In the genomic region with DNA sequence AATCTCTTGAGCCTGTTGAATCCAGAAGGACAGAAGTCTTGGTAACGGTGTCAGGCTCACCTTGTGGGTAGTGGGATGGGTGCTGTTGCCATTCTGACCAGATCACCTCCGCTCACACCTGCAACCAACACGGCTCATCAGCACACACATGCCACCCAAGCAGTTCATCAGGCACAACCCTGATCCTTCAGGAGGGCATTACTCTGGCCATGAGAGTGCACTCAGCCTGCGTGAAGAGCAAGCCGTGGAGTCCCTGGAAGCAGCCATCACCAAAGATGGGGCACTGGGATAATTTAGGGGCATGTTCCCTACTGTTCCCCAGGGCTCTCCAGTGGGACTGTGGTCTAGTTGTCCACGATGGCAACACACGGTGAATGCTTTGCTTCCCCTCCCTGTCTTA, we compare ENCODE assay signal across 19 cellular contexts.
DNase-seq lines count a peak whose midpoint lies in the region; ATAC-seq and TF ChIP-seq lines count a peak whose summit lies in the region.
"Had no signal": no experiment of that assay in that cellular context is flagged by ENCODE, and none has a peak within 500 bp of the region (broad histone marks: within the 10 kb centered on the region; RNA-seq: fewer than 3 reads in every experiment).

No MANE protein-coding gene starts in this region.

- no peak overlapping the region for H3K4me2 ChIP-seq in mammary epithelial cell (ENCODE audit: insufficient read depth, low read depth, low read length)
- H3K4me2 ChIP-seq in mesendoderm (ENCODE audit: low read length): no peak overlapping the region
- no peak overlapping the region for H3K4me2 ChIP-seq in osteoblast (ENCODE audit: insufficient read depth, low read length)
- H3K4me2 ChIP-seq: A549, BLaER1 had no signal

- no peak overlapping the region for H2BK15ac ChIP-seq in mesendoderm (replicated peaks; ENCODE audit: low read depth)

- CTCF ChIA-PET in mammary epithelial cell (lab: Charles Lee; ENCODE audit: low non-redundant PET) (no interaction called here), WTC11 (lab: Charles Lee) (no interaction called here)

- no peak overlapping the region for H4K8ac ChIP-seq in mesendoderm (ENCODE audit: low read depth, low read length)

- in situ Hi-C loops in mammary epithelial cell (cut with MboI; ENCODE audit: low sequenced_read_pairs in 2 of 2): no loop called here

- H3K27ac Mint-ChIP-seq in WTC11: no peak overlapping the region
- H3K27ac Mint-ChIP-seq: CD8-positive, alpha-beta T cell had no signal

- H3K4me3 ChIP-seq in breast epithelium (no peak overlapping the region), mammary epithelial cell (replicated peaks in 1 of 3; ENCODE audit: insufficient read depth in 1 of 3, low read depth in 2 of 3, low read length in 3 of 3) (no peak overlapping the region), mesendoderm (ENCODE audit: low read length) (no peak overlapping the region), osteoblast (ENCODE audit: insufficient read depth, low read length) (no peak overlapping the region)
- H3K4me3 ChIP-seq: A549, BLaER1, GM12878 had no signal

- no peak overlapping the region for H3K18ac ChIP-seq in mesendoderm (ENCODE audit: low read length)

- H3K9me3 ChIP-seq in breast epithelium: peaks cover 1 to 3% of the 10 kb centered on the region in 2 donors
- H3K9me3 ChIP-seq in mammary epithelial cell (replicated peaks; ENCODE audit: insufficient read depth, low read length): no peaks in the 10 kb centered on the region
- no peaks in the 10 kb centered on the region for H3K9me3 ChIP-seq in osteoblast (ENCODE audit: low read depth, low read length)
- H3K9me3 ChIP-seq: A549 had no signal

- H3K9ac ChIP-seq in mammary epithelial cell (ENCODE audit: insufficient read depth, low read length) (no peak overlapping the region), mesendoderm (ENCODE audit: low read length) (no peak overlapping the region)
- H3K9ac ChIP-seq: BLaER1 had no signal

- peaks cover 3% of the 10 kb centered on the region for H3K9me3 Mint-ChIP-seq in WTC11
- H3K9me3 Mint-ChIP-seq: CD8-positive, alpha-beta T cell had no signal

- no peak overlapping the region for H4K5ac ChIP-seq in mesendoderm (ENCODE audit: low read length)

- H3K79me2 ChIP-seq in mammary epithelial cell (ENCODE audit: insufficient read depth, low read length) (no peaks in the 10 kb centered on the region), mesendoderm (ENCODE audit: control insufficient read depth, insufficient read depth, low read length) (no peaks in the 10 kb centered on the region), osteoblast (ENCODE audit: insufficient read depth, low read length) (no peaks in the 10 kb centered on the region)

- H3K4ac ChIP-seq in mesendoderm (ENCODE audit: low read depth, low read length): no peak overlapping the region

- no peaks in the 10 kb centered on the region for H3K27me3 Mint-ChIP-seq in WTC11 (ENCODE audit: low read depth)

- ATAC-seq in WTC11: no peak
- ATAC-seq: CD8-positive, alpha-beta T cell; GM12878 had no signal

- H3K27ac ChIP-seq in breast epithelium: peak overlapping the region; percentile 3 to 48
- no peak overlapping the region for H3K27ac ChIP-seq in mammary epithelial cell (ENCODE audit: insufficient read depth, low read depth, low read length)
- no peak overlapping the region for H3K27ac ChIP-seq in mesendoderm (ENCODE audit: low read depth, low read length)
- no peak overlapping the region for H3K27ac ChIP-seq in osteoblast (ENCODE audit: low read depth, low read length)
- H3K27ac ChIP-seq: 22Rv1, A549, BLaER1 had no signal

- TF ChIP-seq CTCF in breast epithelium (IDR thresholded peaks at IDR 0.05) (no peak), mammary epithelial cell (conservative IDR thresholded peaks at IDR 0.05 in 1 of 2, IDR thresholded peaks at IDR 0.05 in 1 of 2; ENCODE audit: extremely low read depth in 1 of 2, insufficient read depth in 1 of 2, low read depth in 1 of 2, low read length in 2 of 2) (no peak), osteoblast (IDR thresholded peaks at IDR 0.05; ENCODE audit: extremely low read depth, low read depth, low read length) (no peak), WTC11 (IDR thresholded peaks at IDR 0.05) (no peak)

- POLR2A ChIA-PET in WTC11 (lab: Charles Lee): no interaction called here

- no peak overlapping the region for H2BK5ac ChIP-seq in mesendoderm (ENCODE audit: low read length)

- H4K20me1 ChIP-seq in mammary epithelial cell (ENCODE audit: insufficient read depth, low read length) (no peaks in the 10 kb centered on the region), osteoblast (ENCODE audit: insufficient read depth, low read length) (no peaks in the 10 kb centered on the region)
- H4K20me1 ChIP-seq: BLaER1 had no signal

- no peak overlapping the region for H3K4me3 Mint-ChIP-seq in WTC11
- H3K4me3 Mint-ChIP-seq: CD8-positive, alpha-beta T cell; H9 had no signal

- no peak overlapping the region for H3K56ac ChIP-seq in mesendoderm (ENCODE audit: low read length)

- DNase-seq in breast epithelium (ENCODE audit: low spot score in 2 of 2): no peak
- DNase-seq in mammary epithelial cell: no peak
- DNase-seq in mesendoderm: no peak
- peak; percentile 72 for DNase-seq in osteoblast (ENCODE audit: insufficient read length, low spot score, missing footprints)
- DNase-seq in CD1c-positive myeloid dendritic cell (ENCODE audit: extremely low spot score): no peak
- no peak for DNase-seq in WTC11 (ENCODE audit: low spot score)
- DNase-seq in stimulated activated CD4-positive, alpha-beta T cell treated with anti-CD3 and anti-CD28 coated beads, Interleukin-15, amount 100 ng/mL, for 24 hours: no peak
- DNase-seq: CD8-positive, alpha-beta T cell; DMS 273 treated with DMSO at 0.1 percent for 48 hours; DMS53; DND-41; EL; GOT3; H9 had no signal

- H3K27me3 ChIP-seq in breast epithelium: no peaks in the 10 kb centered on the region
- no peaks in the 10 kb centered on the region for H3K27me3 ChIP-seq in mammary epithelial cell (ENCODE audit: insufficient read depth, low read length)
- no peaks in the 10 kb centered on the region for H3K27me3 ChIP-seq in mesendoderm (ENCODE audit: insufficient read depth, low read length, poor library complexity)
- H3K27me3 ChIP-seq in osteoblast (ENCODE audit: insufficient read depth, low read length): peaks cover 5% of the 10 kb centered on the region
- H3K27me3 ChIP-seq: BLaER1 had no signal

- H3K36me3 ChIP-seq in breast epithelium (no peaks in the 10 kb centered on the region), mammary epithelial cell (ENCODE audit: insufficient read depth, low read length) (no peaks in the 10 kb centered on the region), mesendoderm (ENCODE audit: control insufficient read depth, insufficient read depth, low read length) (no peaks in the 10 kb centered on the region), osteoblast (ENCODE audit: insufficient read depth, low read length) (no peaks in the 10 kb centered on the region)
- H3K36me3 ChIP-seq: BLaER1 had no signal

- H3K23ac ChIP-seq in mesendoderm (ENCODE audit: low read length): no peak overlapping the region

- no peak overlapping the region for H2BK120ac ChIP-seq in mesendoderm (ENCODE audit: low read depth, low read length)

- H3K4me1 Mint-ChIP-seq in WTC11: peaks cover 23% of the 10 kb centered on the region

- 90% methylated on average over 7 of the region's 7 CpGs for WGBS in mammary epithelial cell (ENCODE audit: low coverage, missing lambda C conversion rate)
- WGBS in mesendoderm (ENCODE audit: extremely low coverage, insufficient coverage, low lambda C conversion rate): no CpG with 5 or more reads among the region's 7 CpGs

- no TSS peak for BruUV-seq in mammary epithelial cell (replicated peaks; lab: Mats Ljungman, UMichigan)

- H2AK5ac ChIP-seq in mesendoderm (ENCODE audit: low read length): peak overlapping the region; percentile 90

- TF ChIP-seq POLR2A in breast epithelium (IDR thresholded peaks at IDR 0.05): no peak

- H3K36me3 Mint-ChIP-seq in WTC11: peaks cover 3% of the 10 kb centered on the region
- H3K36me3 Mint-ChIP-seq: CD14-positive monocyte; CD8-positive, alpha-beta T cell had no signal

- no peaks in the 10 kb centered on the region for H3K4me1 ChIP-seq in breast epithelium
- H3K4me1 ChIP-seq in mammary epithelial cell (ENCODE audit: insufficient read depth, low read length): peaks cover 12% of the 10 kb centered on the region
- H3K4me1 ChIP-seq in mesendoderm (ENCODE audit: control insufficient read depth, low read depth, low read length): peaks cover 2% of the 10 kb centered on the region
- H3K4me1 ChIP-seq in osteoblast (ENCODE audit: insufficient read depth, low read length): peaks cover 9% of the 10 kb centered on the region
- H3K4me1 ChIP-seq: BLaER1 had no signal

- dilution Hi-C loops in mammary epithelial cell (cut with HindIII; ENCODE audit: low sequenced_read_pairs): no loop called here

- H2AFZ ChIP-seq in mammary epithelial cell (ENCODE audit: low read depth, low read length): no peak overlapping the region
- no peak overlapping the region for H2AFZ ChIP-seq in osteoblast (ENCODE audit: low read length)

- H3K79me1 ChIP-seq in mesendoderm (ENCODE audit: low read length): no peaks in the 10 kb centered on the region

- intact Hi-C loops in breast epithelium (cut with DNase I; ENCODE audit: low total_unique reads) (no loop called here), mammary epithelial cell (cut with micrococcal nuclease) (no loop called here)

TF ChIP-seq in WTC11, 78 proteins besides CTCF, POLR2A, EP300 and RAD21 (continues in another document):
- TF ChIP-seq ZNF121 (CRISPR knock-in tag; IDR thresholded peaks at IDR 0.05) (no peak), ZNF423 (CRISPR knock-in tag; IDR thresholded peaks at IDR 0.05) (no peak), ATF1 (CRISPR knock-in tag; IDR thresholded peaks at IDR 0.05) (no peak)
- TF ChIP-seq, protein P1, sequence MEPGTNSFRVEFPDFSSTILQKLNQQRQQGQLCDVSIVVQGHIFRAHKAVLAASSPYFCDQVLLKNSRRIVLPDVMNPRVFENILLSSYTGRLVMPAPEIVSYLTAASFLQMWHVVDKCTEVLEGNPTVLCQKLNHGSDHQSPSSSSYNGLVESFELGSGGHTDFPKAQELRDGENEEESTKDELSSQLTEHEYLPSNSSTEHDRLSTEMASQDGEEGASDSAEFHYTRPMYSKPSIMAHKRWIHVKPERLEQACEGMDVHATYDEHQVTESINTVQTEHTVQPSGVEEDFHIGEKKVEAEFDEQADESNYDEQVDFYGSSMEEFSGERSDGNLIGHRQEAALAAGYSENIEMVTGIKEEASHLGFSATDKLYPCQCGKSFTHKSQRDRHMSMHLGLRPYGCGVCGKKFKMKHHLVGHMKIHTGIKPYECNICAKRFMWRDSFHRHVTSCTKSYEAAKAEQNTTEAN (CRISPR knock-in tag; IDR thresholded peaks at IDR 0.05): no peak

Comparison
In these comparisons a context has a peak if more than half of its experiments do, and no peak if none do; other contexts are left out.
1. H3K27ac ChIP-seq: peak in breast epithelium (2 of 2); none in mammary epithelial cell (single experiment), mesendoderm (single experiment) and osteoblast (single experiment).